Comparison of ENCODE assay signal across 8 cellular contexts in genomic region chr9:100028201-100028784, GRCh38.
DNase-seq lines count a peak whose midpoint lies in the region; ATAC-seq and TF ChIP-seq lines count a peak whose summit lies in the region.

No MANE protein-coding gene starts in this region.

- H4K20me1 ChIP-seq in DOHH2 (ENCODE audit: control insufficient read depth, insufficient read depth, low read depth, low read length) = no peaks in the 10 kb centered on the region

- H3K27me3 Mint-ChIP-seq in activated T-helper 1 cell treated with anti-CD3 and anti-CD28 coated beads, Interleukin-12 subunit alpha, Interleukin-12 subunit beta, Interleukin-2, Interleukin-4 antibody, amounts not matched to agents 30 ng/mL and 10 ng/mL and 1 ng/mL, durations not matched to agents 14 hours and 24 hours and 36 hours (ENCODE audit: insufficient read depth) = no peaks in the 10 kb centered on the region

- H3K27ac ChIP-seq in DOHH2 (ENCODE audit: low read depth, low read length) = no peak overlapping the region
- H3K27ac ChIP-seq in Peyer's patch = no peak overlapping the region
- H3K27ac ChIP-seq in thoracic aorta = no peak overlapping the region

- peaks cover 14% of the 10 kb centered on the region for H3K4me1 Mint-ChIP-seq in activated T-helper 1 cell treated with anti-CD3 and anti-CD28 coated beads, Interleukin-12 subunit alpha, Interleukin-12 subunit beta, Interleukin-2, Interleukin-4 antibody, amounts not matched to agents 30 ng/mL and 10 ng/mL and 1 ng/mL, durations not matched to agents 14 hours and 24 hours and 36 hours (ENCODE audit: low read depth)

- peaks cover 38% of the 10 kb centered on the region for H3K79me2 ChIP-seq in DOHH2 (ENCODE audit: control insufficient read depth, low read length)

- H3K9me3 ChIP-seq in DOHH2 (ENCODE audit: control insufficient read depth, insufficient read depth, low read length) = no peaks in the 10 kb centered on the region; the same call in 1 of the 2 replicates
- H3K9me3 ChIP-seq in Peyer's patch = no peaks in the 10 kb centered on the region
- no peaks in the 10 kb centered on the region for H3K9me3 ChIP-seq in thoracic aorta

- no peak overlapping the region for H3K4me3 ChIP-seq in DOHH2 (ENCODE audit: low read length)
- no peak overlapping the region for H3K4me3 ChIP-seq in Peyer's patch
- H3K4me3 ChIP-seq in thoracic aorta = no peak overlapping the region

- H3K36me3 ChIP-seq in DOHH2 (ENCODE audit: control insufficient read depth, low read length) (peaks cover 32% of the 10 kb centered on the region), Peyer's patch (no peaks in the 10 kb centered on the region), thoracic aorta (no peaks in the 10 kb centered on the region)

- ATAC-seq in GM21526 (IDR thresholded peaks at IDR 0.05; ENCODE audit: low FRiP score, unreplicated experiment) (peak; percentile 81), thoracic aorta (ENCODE audit: insufficient number of reproducible peaks, low FRiP score, low read depth) (no peak)

- no peak for TF ChIP-seq POLR2A in Peyer's patch (IDR thresholded peaks at IDR 0.05)

- TF ChIP-seq CTCF in DOHH2 (IDR thresholded peaks at IDR 0.05; ENCODE audit: low read depth, low read length, poor library complexity, severe bottlenecking) (peak; percentile 88), Peyer's patch (IDR thresholded peaks at IDR 0.05) (peak; percentile 51 to 93 (median 84)), thoracic aorta (IDR thresholded peaks at IDR 0.05) (peak; percentile 85)

- peaks cover 7% of the 10 kb centered on the region; the same call in 1 of the 2 replicates for H3F3A ChIP-seq in DOHH2 (ENCODE audit: control insufficient read depth, insufficient read depth)

- peaks cover 1% of the 10 kb centered on the region for H3K36me3 Mint-ChIP-seq in activated T-helper 1 cell treated with anti-CD3 and anti-CD28 coated beads, Interleukin-12 subunit alpha, Interleukin-12 subunit beta, Interleukin-2, Interleukin-4 antibody, amounts not matched to agents 30 ng/mL and 10 ng/mL and 1 ng/mL, durations not matched to agents 14 hours and 24 hours and 36 hours (ENCODE audit: low read depth)

- H3K27me3 ChIP-seq in DOHH2 (ENCODE audit: control insufficient read depth, low read length) (no peaks in the 10 kb centered on the region), Peyer's patch (no peaks in the 10 kb centered on the region), thoracic aorta (replicated peaks; ENCODE audit: insufficient read depth) (no peaks in the 10 kb centered on the region)

- no peak overlapping the region for H3K4me3 Mint-ChIP-seq in activated T-helper 1 cell treated with anti-CD3 and anti-CD28 coated beads, Interleukin-12 subunit alpha, Interleukin-12 subunit beta, Interleukin-2, Interleukin-4 antibody, amounts not matched to agents 30 ng/mL and 10 ng/mL and 1 ng/mL, durations not matched to agents 14 hours and 24 hours and 36 hours

- DNase-seq in HUDEP-2 (lab: John Stamatoyannopoulos, UW; ENCODE audit: unreplicated experiment in 76 of 76) = peak in 69 of 76 experiments; percentile 14 to 81 (median 60)
- DNase-seq in Peyer's patch = peak; percentile 59 to 90 (median 66)
- DNase-seq in activated T-helper 1 cell treated with anti-CD3 and anti-CD28 coated beads, Interleukin-12 subunit alpha, Interleukin-12 subunit beta, Interleukin-2, Interleukin-4 antibody, amounts not matched to agents 30 ng/mL and 10 ng/mL and 1 ng/mL, durations not matched to agents 14 hours and 24 hours and 36 hours (ENCODE audit: low spot score) = peak; percentile 43
- DNase-seq in fibroblast of the conjunctiva (ENCODE audit: low read depth) = peak; percentile 68
- peak; percentile 10 for DNase-seq in occipital lobe (lab: John Stamatoyannopoulos, UW)
- DNase-seq in thoracic aorta (ENCODE audit: low spot score) = peak; percentile 10

- H3K4me1 ChIP-seq in DOHH2 (ENCODE audit: control insufficient read depth, low read length) (peaks cover 13% of the 10 kb centered on the region), Peyer's patch (no peaks in the 10 kb centered on the region), thoracic aorta (ENCODE audit: control insufficient read depth in 1 of 2, low read depth in 2 of 2) (peaks cover 4 to 5% of the 10 kb centered on the region in 2 donors)

- intact Hi-C loops in activated T-helper 1 cell treated with anti-CD3 and anti-CD28 coated beads, Interleukin-12 subunit alpha, Interleukin-12 subunit beta, Interleukin-2, Interleukin-4 antibody, amounts not matched to agents 30 ng/mL and 10 ng/mL and 1 ng/mL, durations not matched to agents 14 hours and 24 hours and 36 hours (cut with micrococcal nuclease) = loop anchor here (1.0 to 5.0 kb wide), 5 partner anchors 69 to 567 kb away; partner anchors contain the start of genes ERP44 and INVS

- no peaks in the 10 kb centered on the region for H3K9me3 Mint-ChIP-seq in activated T-helper 1 cell treated with anti-CD3 and anti-CD28 coated beads, Interleukin-12 subunit alpha, Interleukin-12 subunit beta, Interleukin-2, Interleukin-4 antibody, amounts not matched to agents 30 ng/mL and 10 ng/mL and 1 ng/mL, durations not matched to agents 14 hours and 24 hours and 36 hours

- 0 out of 2 replicates have a peak overlapping the region, but pooled peaks have one; percentile 10 for H3K4me2 ChIP-seq in DOHH2 (ENCODE audit: low read length)

- H3K27ac Mint-ChIP-seq in activated T-helper 1 cell treated with anti-CD3 and anti-CD28 coated beads, Interleukin-12 subunit alpha, Interleukin-12 subunit beta, Interleukin-2, Interleukin-4 antibody, amounts not matched to agents 30 ng/mL and 10 ng/mL and 1 ng/mL, durations not matched to agents 14 hours and 24 hours and 36 hours = no peak overlapping the region

- H3K9me2 ChIP-seq in DOHH2 (replicated peaks; ENCODE audit: control insufficient read depth, low read length) = no peaks in the 10 kb centered on the region

Comparison
In these comparisons a context has a peak if more than half of its experiments do, and no peak if none do; other contexts are left out.
1. DNase-seq: peak in every context shown above with its lines; median percentile 68 in fibroblast of the conjunctiva; 66 in Peyer's patch; 60 in HUDEP-2; 43 in activated T-helper 1 cell treated with anti-CD3 and anti-CD28 coated beads, Interleukin-12 subunit alpha, Interleukin-12 subunit beta, Interleukin-2, Interleukin-4 antibody, amounts not matched to agents 30 ng/mL and 10 ng/mL and 1 ng/mL, durations not matched to agents 14 hours and 24 hours and 36 hours; 10 in occipital lobe; 10 in thoracic aorta.